1 cellular context compared by ENCODE assay signal in the genomic region with DNA sequence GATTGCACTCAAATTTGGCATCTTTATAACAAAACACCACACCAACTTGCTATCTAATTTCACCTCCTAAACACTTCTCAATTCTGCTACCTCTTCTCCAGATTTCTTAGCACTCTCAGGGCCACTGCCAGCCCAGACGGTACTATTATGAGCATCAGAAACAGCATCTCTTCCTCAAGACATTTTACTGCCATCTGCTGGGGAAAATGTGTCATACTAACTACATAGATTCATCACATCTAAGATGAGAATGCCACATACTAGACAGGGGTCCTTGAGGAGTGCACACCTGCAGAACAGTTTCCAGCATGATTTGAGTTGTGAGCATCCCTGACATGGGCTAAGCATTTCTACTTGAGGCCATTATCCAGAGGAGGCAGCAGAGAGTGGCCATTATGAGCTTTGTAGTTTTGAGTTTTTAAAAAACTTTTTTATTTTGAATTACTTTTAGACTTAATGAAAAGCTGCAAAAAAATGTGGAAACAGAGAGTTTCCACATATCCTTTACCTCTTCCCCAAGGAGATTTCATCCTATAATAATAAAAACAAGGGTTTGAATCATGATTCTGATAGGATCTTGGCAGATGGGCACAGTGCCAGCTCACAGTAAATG.
TF ChIP-seq lines count a peak whose summit lies in the region.

No MANE protein-coding gene starts in this region.

TF ChIP-seq in GM23338, 12 proteins besides CTCF, POLR2A, EP300 and RAD21 (continued from another document):
- TF ChIP-seq, protein P1, sequence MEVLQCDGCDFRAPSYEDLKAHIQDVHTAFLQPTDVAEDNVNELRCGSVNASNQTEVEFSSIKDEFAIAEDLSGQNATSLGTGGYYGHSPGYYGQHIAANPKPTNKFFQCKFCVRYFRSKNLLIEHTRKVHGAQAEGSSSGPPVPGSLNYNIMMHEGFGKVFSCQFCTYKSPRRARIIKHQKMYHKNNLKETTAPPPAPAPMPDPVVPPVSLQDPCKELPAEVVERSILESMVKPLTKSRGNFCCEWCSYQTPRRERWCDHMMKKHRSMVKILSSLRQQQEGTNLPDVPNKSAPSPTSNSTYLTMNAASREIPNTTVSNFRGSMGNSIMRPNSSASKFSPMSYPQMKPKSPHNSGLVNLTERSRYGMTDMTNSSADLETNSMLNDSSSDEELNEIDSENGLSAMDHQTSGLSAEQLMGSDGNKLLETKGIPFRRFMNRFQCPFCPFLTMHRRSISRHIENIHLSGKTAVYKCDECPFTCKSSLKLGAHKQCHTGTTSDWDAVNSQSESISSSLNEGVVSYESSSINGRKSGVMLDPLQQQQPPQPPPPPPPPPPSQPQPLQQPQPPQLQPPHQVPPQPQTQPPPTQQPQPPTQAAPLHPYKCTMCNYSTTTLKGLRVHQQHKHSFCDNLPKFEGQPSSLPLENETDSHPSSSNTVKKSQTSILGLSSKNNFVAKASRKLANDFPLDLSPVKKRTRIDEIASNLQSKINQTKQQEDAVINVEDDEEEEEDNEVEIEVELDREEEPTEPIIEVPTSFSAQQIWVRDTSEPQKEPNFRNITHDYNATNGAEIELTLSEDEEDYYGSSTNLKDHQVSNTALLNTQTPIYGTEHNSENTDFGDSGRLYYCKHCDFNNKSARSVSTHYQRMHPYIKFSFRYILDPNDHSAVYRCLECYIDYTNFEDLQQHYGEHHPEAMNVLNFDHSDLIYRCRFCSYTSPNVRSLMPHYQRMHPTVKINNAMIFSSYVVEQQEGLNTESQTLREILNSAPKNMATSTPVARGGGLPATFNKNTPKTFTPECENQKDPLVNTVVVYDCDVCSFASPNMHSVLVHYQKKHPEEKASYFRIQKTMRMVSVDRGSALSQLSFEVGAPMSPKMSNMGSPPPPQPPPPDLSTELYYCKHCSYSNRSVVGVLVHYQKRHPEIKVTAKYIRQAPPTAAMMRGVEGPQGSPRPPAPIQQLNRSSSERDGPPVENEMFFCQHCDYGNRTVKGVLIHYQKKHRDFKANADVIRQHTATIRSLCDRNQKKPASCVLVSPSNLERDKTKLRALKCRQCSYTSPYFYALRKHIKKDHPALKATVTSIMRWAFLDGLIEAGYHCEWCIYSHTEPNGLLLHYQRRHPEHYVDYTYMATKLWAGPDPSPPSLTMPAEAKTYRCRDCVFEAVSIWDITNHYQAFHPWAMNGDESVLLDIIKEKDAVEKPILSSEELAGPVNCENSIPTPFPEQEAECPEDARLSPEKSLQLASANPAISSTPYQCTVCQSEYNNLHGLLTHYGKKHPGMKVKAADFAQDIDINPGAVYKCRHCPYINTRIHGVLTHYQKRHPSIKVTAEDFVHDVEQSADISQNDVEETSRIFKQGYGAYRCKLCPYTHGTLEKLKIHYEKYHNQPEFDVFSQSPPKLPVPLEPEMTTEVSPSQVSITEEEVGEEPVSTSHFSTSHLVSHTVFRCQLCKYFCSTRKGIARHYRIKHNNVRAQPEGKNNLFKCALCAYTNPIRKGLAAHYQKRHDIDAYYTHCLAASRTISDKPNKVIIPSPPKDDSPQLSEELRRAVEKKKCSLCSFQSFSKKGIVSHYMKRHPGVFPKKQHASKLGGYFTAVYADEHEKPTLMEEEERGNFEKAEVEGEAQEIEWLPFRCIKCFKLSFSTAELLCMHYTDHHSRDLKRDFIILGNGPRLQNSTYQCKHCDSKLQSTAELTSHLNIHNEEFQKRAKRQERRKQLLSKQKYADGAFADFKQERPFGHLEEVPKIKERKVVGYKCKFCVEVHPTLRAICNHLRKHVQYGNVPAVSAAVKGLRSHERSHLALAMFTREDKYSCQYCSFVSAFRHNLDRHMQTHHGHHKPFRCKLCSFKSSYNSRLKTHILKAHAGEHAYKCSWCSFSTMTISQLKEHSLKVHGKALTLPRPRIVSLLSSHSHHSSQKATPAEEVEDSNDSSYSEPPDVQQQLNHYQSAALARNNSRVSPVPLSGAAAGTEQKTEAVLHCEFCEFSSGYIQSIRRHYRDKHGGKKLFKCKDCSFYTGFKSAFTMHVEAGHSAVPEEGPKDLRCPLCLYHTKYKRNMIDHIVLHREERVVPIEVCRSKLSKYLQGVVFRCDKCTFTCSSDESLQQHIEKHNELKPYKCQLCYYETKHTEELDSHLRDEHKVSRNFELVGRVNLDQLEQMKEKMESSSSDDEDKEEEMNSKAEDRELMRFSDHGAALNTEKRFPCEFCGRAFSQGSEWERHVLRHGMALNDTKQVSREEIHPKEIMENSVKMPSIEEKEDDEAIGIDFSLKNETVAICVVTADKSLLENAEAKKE (CRISPR knock-in tag; IDR thresholded peaks at IDR 0.05), result no peak
- TF ChIP-seq, protein P2, sequence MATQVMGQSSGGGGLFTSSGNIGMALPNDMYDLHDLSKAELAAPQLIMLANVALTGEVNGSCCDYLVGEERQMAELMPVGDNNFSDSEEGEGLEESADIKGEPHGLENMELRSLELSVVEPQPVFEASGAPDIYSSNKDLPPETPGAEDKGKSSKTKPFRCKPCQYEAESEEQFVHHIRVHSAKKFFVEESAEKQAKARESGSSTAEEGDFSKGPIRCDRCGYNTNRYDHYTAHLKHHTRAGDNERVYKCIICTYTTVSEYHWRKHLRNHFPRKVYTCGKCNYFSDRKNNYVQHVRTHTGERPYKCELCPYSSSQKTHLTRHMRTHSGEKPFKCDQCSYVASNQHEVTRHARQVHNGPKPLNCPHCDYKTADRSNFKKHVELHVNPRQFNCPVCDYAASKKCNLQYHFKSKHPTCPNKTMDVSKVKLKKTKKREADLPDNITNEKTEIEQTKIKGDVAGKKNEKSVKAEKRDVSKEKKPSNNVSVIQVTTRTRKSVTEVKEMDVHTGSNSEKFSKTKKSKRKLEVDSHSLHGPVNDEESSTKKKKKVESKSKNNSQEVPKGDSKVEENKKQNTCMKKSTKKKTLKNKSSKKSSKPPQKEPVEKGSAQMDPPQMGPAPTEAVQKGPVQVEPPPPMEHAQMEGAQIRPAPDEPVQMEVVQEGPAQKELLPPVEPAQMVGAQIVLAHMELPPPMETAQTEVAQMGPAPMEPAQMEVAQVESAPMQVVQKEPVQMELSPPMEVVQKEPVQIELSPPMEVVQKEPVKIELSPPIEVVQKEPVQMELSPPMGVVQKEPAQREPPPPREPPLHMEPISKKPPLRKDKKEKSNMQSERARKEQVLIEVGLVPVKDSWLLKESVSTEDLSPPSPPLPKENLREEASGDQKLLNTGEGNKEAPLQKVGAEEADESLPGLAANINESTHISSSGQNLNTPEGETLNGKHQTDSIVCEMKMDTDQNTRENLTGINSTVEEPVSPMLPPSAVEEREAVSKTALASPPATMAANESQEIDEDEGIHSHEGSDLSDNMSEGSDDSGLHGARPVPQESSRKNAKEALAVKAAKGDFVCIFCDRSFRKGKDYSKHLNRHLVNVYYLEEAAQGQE (IDR thresholded peaks at IDR 0.05; ENCODE audit: unreplicated experiment), result no peak
- TF ChIP-seq JUNB (IDR thresholded peaks at IDR 0.05; ENCODE audit: unreplicated experiment) (no peak), EZH2phosphoT487 (IDR thresholded peaks at IDR 0.05; ENCODE audit: unreplicated experiment) (no peak), CREB1 (CRISPR knock-in tag; IDR thresholded peaks at IDR 0.05; ENCODE audit: low read depth) (no peak), STAT1 (IDR thresholded peaks at IDR 0.05; ENCODE audit: unreplicated experiment) (no peak), ZNF114 (CRISPR knock-in tag; IDR thresholded peaks at IDR 0.05) (no peak), EZH2 (IDR thresholded peaks at IDR 0.05; ENCODE audit: low read depth, unreplicated experiment) (no peak)
